In the genomic region with DNA sequence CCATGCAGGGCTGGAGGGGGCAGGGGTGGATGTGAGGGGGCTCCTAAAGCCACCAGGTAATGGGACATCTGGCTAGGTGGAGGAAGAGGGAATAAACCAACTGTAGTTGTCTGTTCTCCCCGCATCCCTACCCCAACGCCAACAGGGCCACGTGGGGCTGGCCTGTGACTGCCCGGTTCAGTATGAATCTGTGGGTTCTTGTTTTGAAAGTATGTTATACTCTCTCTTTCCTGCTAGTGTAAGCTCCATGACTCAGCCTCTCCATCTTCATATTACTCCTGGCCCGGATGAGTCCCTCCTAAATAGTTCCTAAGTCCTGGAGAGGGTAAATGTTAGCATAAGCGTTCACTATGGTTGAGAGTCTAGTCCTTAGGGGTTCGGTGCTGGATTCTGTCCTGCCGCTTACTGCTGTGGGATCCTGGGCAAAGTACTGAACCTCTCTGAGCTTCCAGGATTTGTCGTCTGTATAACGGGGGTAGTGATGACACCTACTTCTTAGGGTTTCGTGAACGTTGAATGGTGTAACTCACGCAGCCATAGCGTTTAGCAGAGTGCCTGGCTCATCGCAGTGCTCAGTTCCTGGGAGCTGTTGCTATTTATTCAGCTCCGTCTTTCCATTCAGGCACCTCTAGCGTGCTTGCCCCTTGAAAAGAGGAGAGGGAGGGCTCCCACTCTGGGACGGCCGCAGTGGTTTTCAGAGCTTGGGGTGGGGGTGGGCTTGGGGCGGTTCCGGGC, we compare ENCODE assay signal across 8 cellular contexts. TPM values are rescaled to one million over a fixed set of nuclear protein-coding genes. Genes with fewer than 3 reads are reported as not detected.
DNase-seq lines count a peak whose midpoint lies in the region; ATAC-seq, FAIRE-seq and TF ChIP-seq lines count a peak whose summit lies in the region.

No MANE protein-coding gene starts in this region.

- H3K4me1 ChIP-seq in ascending aorta = peaks cover 4 to 21% of the 10 kb centered on the region in 2 donors
- peaks cover 51% of the 10 kb centered on the region for H3K4me1 ChIP-seq in HepG2 (ENCODE audit: insufficient read depth, low read length)

- intact Hi-C loops in ascending aorta (cut with DNase I) (no loop called here), HepG2 (cut with micrococcal nuclease; ENCODE audit: unreplicated experiment) (loop anchor here (2.0 kb wide), 1 partner anchor 638 kb away; no protein-coding TSS in a partner anchor)

- peak; percentile 71 to 76 for ATAC-seq in activated naive CD4-positive, alpha-beta T cell treated with anti-CD3 and anti-CD28 coated beads, Interleukin-2, amount 50 U/mL, for 72 hours
- peak; percentile 25 for ATAC-seq in HepG2
- no peak for ATAC-seq in HG03565 (IDR thresholded peaks at IDR 0.05; ENCODE audit: unreplicated experiment)

- FAIRE-seq in HepG2 (lab: Jason Lieb, UNC) = no peak

- peak overlapping the region; percentile 63 for H2AFZ ChIP-seq in HepG2 (ENCODE audit: low read length)

- H3K27ac Mint-ChIP-seq in activated naive CD4-positive, alpha-beta T cell treated with anti-CD3 and anti-CD28 coated beads, Interleukin-2, amount 50 U/mL, for 72 hours = no peak overlapping the region
- H3K27ac Mint-ChIP-seq in type B pancreatic cell = no peak overlapping the region

- no TSS peak for BruUV-seq in HepG2 (replicated peaks; lab: Mats Ljungman, UMichigan)

- WGBS in HepG2 (ENCODE audit: low lambda C conversion rate) = 6% methylated on average over 17 of the region's 21 CpGs

- TF ChIP-seq POLR2A in HepG2 (IDR thresholded peaks at IDR 0.05; ENCODE audit: insufficient read depth in 1 of 2, low read depth in 2 of 2, low read length in 2 of 2) = no peak

- CTCF ChIA-PET in HepG2 (lab: Yijun Ruan, JAX; ENCODE audit: low intra/inter-chr PET ratio, low total read pairs) = interaction anchor here (1.2 to 1.7 kb wide), 2 partner anchors 496 to 638 kb away, joined by 5 to 6 read pairs; no protein-coding TSS in a partner anchor

- peak overlapping the region; percentile 48 to 58 for H3K4me3 ChIP-seq in ascending aorta
- peak overlapping the region; percentile 52 to 75 (median 55) for H3K4me3 ChIP-seq in HepG2 (replicated peaks in 1 of 3; ENCODE audit: insufficient read depth in 1 of 3, low read depth in 2 of 3, low read length in 3 of 3)

- H3K4me3 Mint-ChIP-seq in type B pancreatic cell = peak overlapping the region; percentile 57

- H4K20me1 ChIP-seq in HepG2 (ENCODE audit: insufficient read depth, low read length) = no peaks in the 10 kb centered on the region

- H3K36me3 Mint-ChIP-seq in activated naive CD4-positive, alpha-beta T cell treated with anti-CD3 and anti-CD28 coated beads, Interleukin-2, amount 50 U/mL, for 72 hours = no peaks in the 10 kb centered on the region
- H3K36me3 Mint-ChIP-seq in type B pancreatic cell = no peaks in the 10 kb centered on the region

- no peaks in the 10 kb centered on the region for H3K9me3 Mint-ChIP-seq in activated naive CD4-positive, alpha-beta T cell treated with anti-CD3 and anti-CD28 coated beads, Interleukin-2, amount 50 U/mL, for 72 hours
- no peaks in the 10 kb centered on the region for H3K9me3 Mint-ChIP-seq in type B pancreatic cell

- peaks cover 92% of the 10 kb centered on the region for H3K27me3 Mint-ChIP-seq in type B pancreatic cell

- TF ChIP-seq EP300 in HepG2 (IDR thresholded peaks at IDR 0.05; ENCODE audit: low read depth in 2 of 2, low read length in 2 of 2) (no peak), HepG2 (CRISPR knock-in tag; IDR thresholded peaks at IDR 0.05; ENCODE audit: borderline replicate concordance) (no peak)

- H3K36me3 ChIP-seq in ascending aorta = no peaks in the 10 kb centered on the region
- H3K36me3 ChIP-seq in HepG2 (replicated peaks in 1 of 2; ENCODE audit: control insufficient read depth in 1 of 2, insufficient read depth in 2 of 2, low read length in 2 of 2) = no peaks in the 10 kb centered on the region

- H3K79me2 ChIP-seq in HepG2 (ENCODE audit: insufficient read depth, low read length) = no peaks in the 10 kb centered on the region

- peaks cover 8% of the 10 kb centered on the region for H3K27me3 ChIP-seq in ascending aorta
- H3K27me3 ChIP-seq in HepG2 (ENCODE audit: control insufficient read depth in 1 of 2, insufficient read depth in 2 of 2, low read length in 2 of 2) = peaks cover 2 to 56% of the 10 kb centered on the region in 2 experiments; a peak in 4 of 5 replicates

- H3K9ac ChIP-seq in HepG2 (ENCODE audit: insufficient read depth, low read depth, low read length) = no peak overlapping the region

- no peaks in the 10 kb centered on the region for H3K9me3 ChIP-seq in ascending aorta
- no peaks in the 10 kb centered on the region for H3K9me3 ChIP-seq in HepG2 (ENCODE audit: low read length)

- no peak for TF ChIP-seq RAD21 in HepG2 (CRISPR knock-in tag; IDR thresholded peaks at IDR 0.05)

- no peak for DNase-seq in activated naive CD4-positive, alpha-beta T cell treated with anti-CD3 and anti-CD28 coated beads, Interleukin-2, amount 50 U/mL, for 72 hours (ENCODE audit: low spot score in 2 of 2)
- DNase-seq in activated naive CD4-positive, alpha-beta T cell (lab: John Stamatoyannopoulos, UW) = no peak
- DNase-seq in ascending aorta (ENCODE audit: low spot score in 2 of 2) (no peak), HepG2 (ENCODE audit: low spot score) (no peak), type B pancreatic cell (ENCODE audit: extremely low spot score, unreplicated experiment) (no peak), NCI-H2227 treated with DMSO at 0.1 percent for 48 hours (lab: John Stamatoyannopoulos, UW) (no peak), pons (ENCODE audit: low spot score) (no peak)

- no peak overlapping the region for H3K27ac ChIP-seq in ascending aorta
- H3K27ac ChIP-seq in HepG2 (ENCODE audit: extremely low read length, insufficient read depth, low read length) = no peak overlapping the region

- in situ Hi-C loops in HepG2 (cut with HindIII; ENCODE audit: extremely low pct_ligation_motif_present, low pct_unique_long_range_greater_than_20kb) = loop anchor here (25.0 kb wide), 1 partner anchor 628 kb away; no protein-coding TSS in a partner anchor

- peak overlapping the region; percentile 98 for H3K4me2 ChIP-seq in HepG2 (ENCODE audit: low read depth, low read length)

- POLR2A ChIA-PET in HepG2 (lab: Yijun Ruan, JAX) = interaction anchor here (0.9 kb wide), 1 partner anchor 570 kb away, joined by 3 read pairs; no protein-coding TSS in a partner anchor

- no peak for TF ChIP-seq CTCF in ascending aorta (IDR thresholded peaks at IDR 0.05)
- TF ChIP-seq CTCF in HepG2 (CRISPR knock-in tag; IDR thresholded peaks at IDR 0.05) = no peak
- TF ChIP-seq CTCF in type B pancreatic cell (conservative IDR thresholded peaks at IDR 0.05) = no peak

- peaks cover 6% of the 10 kb centered on the region for H3K4me1 Mint-ChIP-seq in type B pancreatic cell (ENCODE audit: unreplicated experiment)

TF ChIP-seq in HepG2, 621 proteins besides CTCF, POLR2A, EP300 and RAD21:
- no peak for TF ChIP-seq JDP2 (CRISPR knock-in tag; IDR thresholded peaks at IDR 0.05; ENCODE audit: borderline replicate concordance)
- peak; percentile 64; the same call in 1 of the 2 replicates for TF ChIP-seq ZNF768 (CRISPR knock-in tag; IDR thresholded peaks at IDR 0.05)
- TF ChIP-seq ZMYM3 (CRISPR knock-in tag; IDR thresholded peaks at IDR 0.05) = peak; percentile 54
TF ChIP-seq in HepG2: peak in this region for 2.

RNA-seq across cellular contexts. Expression of a gene that starts 28.8 kb away (rescaled TPM):
- total RNA-seq in activated naive CD4-positive, alpha-beta T cell treated with anti-CD3 and anti-CD28 coated beads, Interleukin-2, amount 50 U/mL, for 72 hours = not detected
- total RNA-seq in ascending aorta = not detected
- total RNA-seq in HepG2 (2016; rRNA removed; fragmentation: Illumina TruSeq; extraction: Trizol) = not detected in 2 replicates
- total RNA-seq in HepG2 (2016; cell fraction: cytosol; rRNA removed; fragmentation: Illumina TruSeq; extraction: Trizol; ENCODE audit: low read depth) = not detected in 2 replicates
- not detected in 2 replicates for total RNA-seq in HepG2 (2016; cell fraction: insoluble cytoplasmic fraction; rRNA removed; fragmentation: Illumina TruSeq; extraction: Trizol)
- total RNA-seq in HepG2 (2016; cell fraction: membrane; rRNA removed; fragmentation: Illumina TruSeq; extraction: Trizol) = not detected in 2 replicates
- total RNA-seq in HepG2 (2016; cell fraction: nucleus; rRNA removed; fragmentation: Illumina TruSeq; extraction: Trizol) = not detected in 2 replicates
- polyA plus RNA-seq in HepG2 (2011; rRNA removed) = not detected in 2 replicates
- polyA plus RNA-seq in HepG2 (2011; cell fraction: cytosol; rRNA removed) = not detected in 2 replicates
- 0.12 TPM in 1 of 2 replicates, not detected in the other for polyA plus RNA-seq in HepG2 (2011; cell fraction: nucleus; rRNA removed)
- polyA plus RNA-seq in HepG2 (2012) = not detected in 2 replicates
- not detected in 2 replicates for polyA plus RNA-seq in HepG2 (2016; cell fraction: cytosol; fragmentation: Illumina TruSeq; extraction: Trizol; ENCODE audit: low read depth)
- polyA plus RNA-seq in HepG2 (2016; cell fraction: insoluble cytoplasmic fraction; fragmentation: Illumina TruSeq; extraction: Trizol; ENCODE audit: low read depth) = not detected in 2 replicates
- not detected in 2 replicates for polyA plus RNA-seq in HepG2 (2016; cell fraction: membrane; fragmentation: Illumina TruSeq; extraction: Trizol; ENCODE audit: low read depth)
- polyA plus RNA-seq in HepG2 (2016; cell fraction: nucleus; fragmentation: Illumina TruSeq; extraction: Trizol; ENCODE audit: insufficient read depth, low read depth) = not detected in 2 replicates
- 16.6 TPM in 1 of 2 replicates, not detected in the other for polyA minus RNA-seq in HepG2 (2011; rRNA and poly(A)+ RNA removed; ENCODE audit: low replicate concordance)
- 0.44 TPM in 1 of 2 replicates, not detected in the other for polyA minus RNA-seq in HepG2 (2011; cell fraction: cytosol; rRNA and poly(A)+ RNA removed)
- polyA minus RNA-seq in HepG2 (2011; cell fraction: nucleus; rRNA and poly(A)+ RNA removed) = not detected in 2 replicates
- total RNA-seq in type B pancreatic cell (ENCODE audit: low replicate concordance) = 1.2 TPM in 1 of 2 replicates, not detected in the other
